Comparison of ENCODE assay signal across 1 cellular context in the genomic region with DNA sequence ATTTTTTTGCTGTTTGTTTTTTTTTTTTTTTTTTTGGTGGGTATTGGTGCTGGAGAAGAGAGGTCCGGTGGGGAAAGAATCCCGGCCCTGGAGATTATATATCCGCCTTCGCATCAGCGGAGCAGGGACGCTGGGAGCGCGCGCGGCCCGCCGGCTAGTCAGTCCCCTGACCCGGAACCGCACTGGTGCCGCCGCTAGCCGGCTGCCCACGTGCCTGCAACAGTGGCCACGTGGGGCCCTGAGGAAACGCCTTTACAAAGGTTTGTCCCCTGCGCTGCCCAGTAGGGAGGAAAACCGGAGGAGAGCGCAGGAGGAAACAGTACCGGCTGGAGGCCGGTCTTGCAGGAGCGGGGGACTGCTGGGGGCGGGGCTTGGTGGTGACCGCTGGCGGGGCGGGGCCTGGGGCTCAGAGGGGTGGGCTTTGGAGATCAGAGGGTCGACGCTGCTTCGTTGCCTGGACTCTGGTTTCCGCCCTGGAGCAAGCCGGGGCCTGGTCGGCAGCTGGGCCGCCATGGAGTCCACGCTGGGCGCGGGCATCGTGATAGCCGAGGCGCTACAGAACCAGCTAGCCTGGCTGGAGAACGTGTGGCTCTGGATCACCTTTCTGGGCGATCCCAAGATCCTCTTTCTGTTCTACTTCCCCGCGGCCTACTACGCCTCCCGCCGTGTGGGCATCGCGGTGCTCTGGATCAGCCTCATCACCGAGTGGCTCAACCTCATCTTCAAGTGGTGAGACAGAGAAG.
TF ChIP-seq lines count a peak whose summit lies in the region.

A gene with protein sequence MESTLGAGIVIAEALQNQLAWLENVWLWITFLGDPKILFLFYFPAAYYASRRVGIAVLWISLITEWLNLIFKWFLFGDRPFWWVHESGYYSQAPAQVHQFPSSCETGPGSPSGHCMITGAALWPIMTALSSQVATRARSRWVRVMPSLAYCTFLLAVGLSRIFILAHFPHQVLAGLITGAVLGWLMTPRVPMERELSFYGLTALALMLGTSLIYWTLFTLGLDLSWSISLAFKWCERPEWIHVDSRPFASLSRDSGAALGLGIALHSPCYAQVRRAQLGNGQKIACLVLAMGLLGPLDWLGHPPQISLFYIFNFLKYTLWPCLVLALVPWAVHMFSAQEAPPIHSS (plus strand): TSS at position 281 of the 743 bp plus-strand sequence. CDS start 231 bp downstream, at position 512.

TF ChIP-seq in HepG2, 621 proteins besides CTCF, POLR2A, EP300 and RAD21 (continued from another document and continues in another):
- TF ChIP-seq, protein P1, sequence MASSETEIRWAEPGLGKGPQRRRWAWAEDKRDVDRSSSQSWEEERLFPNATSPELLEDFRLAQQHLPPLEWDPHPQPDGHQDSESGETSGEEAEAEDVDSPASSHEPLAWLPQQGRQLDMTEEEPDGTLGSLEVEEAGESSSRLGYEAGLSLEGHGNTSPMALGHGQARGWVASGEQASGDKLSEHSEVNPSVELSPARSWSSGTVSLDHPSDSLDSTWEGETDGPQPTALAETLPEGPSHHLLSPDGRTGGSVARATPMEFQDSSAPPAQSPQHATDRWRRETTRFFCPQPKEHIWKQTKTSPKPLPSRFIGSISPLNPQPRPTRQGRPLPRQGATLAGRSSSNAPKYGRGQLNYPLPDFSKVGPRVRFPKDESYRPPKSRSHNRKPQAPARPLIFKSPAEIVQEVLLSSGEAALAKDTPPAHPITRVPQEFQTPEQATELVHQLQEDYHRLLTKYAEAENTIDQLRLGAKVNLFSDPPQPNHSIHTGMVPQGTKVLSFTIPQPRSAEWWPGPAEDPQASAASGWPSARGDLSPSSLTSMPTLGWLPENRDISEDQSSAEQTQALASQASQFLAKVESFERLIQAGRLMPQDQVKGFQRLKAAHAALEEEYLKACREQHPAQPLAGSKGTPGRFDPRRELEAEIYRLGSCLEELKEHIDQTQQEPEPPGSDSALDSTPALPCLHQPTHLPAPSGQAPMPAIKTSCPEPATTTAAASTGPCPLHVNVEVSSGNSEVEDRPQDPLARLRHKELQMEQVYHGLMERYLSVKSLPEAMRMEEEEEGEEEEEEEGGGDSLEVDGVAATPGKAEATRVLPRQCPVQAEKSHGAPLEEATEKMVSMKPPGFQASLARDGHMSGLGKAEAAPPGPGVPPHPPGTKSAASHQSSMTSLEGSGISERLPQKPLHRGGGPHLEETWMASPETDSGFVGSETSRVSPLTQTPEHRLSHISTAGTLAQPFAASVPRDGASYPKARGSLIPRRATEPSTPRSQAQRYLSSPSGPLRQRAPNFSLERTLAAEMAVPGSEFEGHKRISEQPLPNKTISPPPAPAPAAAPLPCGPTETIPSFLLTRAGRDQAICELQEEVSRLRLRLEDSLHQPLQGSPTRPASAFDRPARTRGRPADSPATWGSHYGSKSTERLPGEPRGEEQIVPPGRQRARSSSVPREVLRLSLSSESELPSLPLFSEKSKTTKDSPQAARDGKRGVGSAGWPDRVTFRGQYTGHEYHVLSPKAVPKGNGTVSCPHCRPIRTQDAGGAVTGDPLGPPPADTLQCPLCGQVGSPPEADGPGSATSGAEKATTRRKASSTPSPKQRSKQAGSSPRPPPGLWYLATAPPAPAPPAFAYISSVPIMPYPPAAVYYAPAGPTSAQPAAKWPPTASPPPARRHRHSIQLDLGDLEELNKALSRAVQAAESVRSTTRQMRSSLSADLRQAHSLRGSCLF (CRISPR knock-in tag; IDR thresholded peaks at IDR 0.05; ENCODE audit: borderline replicate concordance), result no peak
- TF ChIP-seq, protein P2, sequence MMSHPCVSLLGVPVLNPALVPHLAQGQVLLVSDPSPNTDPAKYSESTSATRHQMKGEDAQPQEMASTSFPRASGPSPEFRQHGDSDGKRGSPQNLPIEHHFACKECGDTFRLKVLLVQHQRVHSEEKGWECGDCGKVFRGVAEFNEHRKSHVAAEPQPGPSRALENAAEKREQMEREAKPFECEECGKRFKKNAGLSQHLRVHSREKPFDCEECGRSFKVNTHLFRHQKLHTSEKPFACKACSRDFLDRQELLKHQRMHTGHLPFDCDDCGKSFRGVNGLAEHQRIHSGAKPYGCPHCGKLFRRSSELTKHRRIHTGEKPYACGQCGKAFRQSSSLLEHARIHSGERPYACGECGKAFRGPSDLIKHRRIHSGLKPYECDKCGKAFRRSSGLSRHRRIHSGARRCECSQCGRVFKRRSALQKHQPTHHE (CRISPR knock-in tag; IDR thresholded peaks at IDR 0.05; ENCODE audit: borderline replicate concordance), result peak; percentile 59; the same call in 1 of the 2 replicates
- 0 out of 2 replicates have a peak, but pooled peaks have one; percentile 57 for TF ChIP-seq GTF2F1 (IDR thresholded peaks at IDR 0.05; ENCODE audit: low read length)
- TF ChIP-seq, protein P3, sequence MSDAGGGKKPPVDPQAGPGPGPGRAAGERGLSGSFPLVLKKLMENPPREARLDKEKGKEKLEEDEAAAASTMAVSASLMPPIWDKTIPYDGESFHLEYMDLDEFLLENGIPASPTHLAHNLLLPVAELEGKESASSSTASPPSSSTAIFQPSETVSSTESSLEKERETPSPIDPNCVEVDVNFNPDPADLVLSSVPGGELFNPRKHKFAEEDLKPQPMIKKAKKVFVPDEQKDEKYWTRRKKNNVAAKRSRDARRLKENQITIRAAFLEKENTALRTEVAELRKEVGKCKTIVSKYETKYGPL (CRISPR knock-in tag; IDR thresholded peaks at IDR 0.05), result peak; percentile 68; the same call in 1 of the 2 replicates
- TF ChIP-seq ZNF629 (CRISPR knock-in tag; conservative IDR thresholded peaks at IDR 0.05), result no peak
- TF ChIP-seq MTF2 (CRISPR knock-in tag; IDR thresholded peaks at IDR 0.05; ENCODE audit: borderline replicate concordance), result no peak
- peak; percentile 95 for TF ChIP-seq HNRNPLL (IDR thresholded peaks at IDR 0.05; ENCODE audit: low read depth, low read length, poor library complexity, severe bottlenecking)
- TF ChIP-seq, protein P4, sequence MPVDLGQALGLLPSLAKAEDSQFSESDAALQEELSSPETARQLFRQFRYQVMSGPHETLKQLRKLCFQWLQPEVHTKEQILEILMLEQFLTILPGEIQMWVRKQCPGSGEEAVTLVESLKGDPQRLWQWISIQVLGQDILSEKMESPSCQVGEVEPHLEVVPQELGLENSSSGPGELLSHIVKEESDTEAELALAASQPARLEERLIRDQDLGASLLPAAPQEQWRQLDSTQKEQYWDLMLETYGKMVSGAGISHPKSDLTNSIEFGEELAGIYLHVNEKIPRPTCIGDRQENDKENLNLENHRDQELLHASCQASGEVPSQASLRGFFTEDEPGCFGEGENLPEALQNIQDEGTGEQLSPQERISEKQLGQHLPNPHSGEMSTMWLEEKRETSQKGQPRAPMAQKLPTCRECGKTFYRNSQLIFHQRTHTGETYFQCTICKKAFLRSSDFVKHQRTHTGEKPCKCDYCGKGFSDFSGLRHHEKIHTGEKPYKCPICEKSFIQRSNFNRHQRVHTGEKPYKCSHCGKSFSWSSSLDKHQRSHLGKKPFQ (CRISPR knock-in tag; IDR thresholded peaks at IDR 0.05; ENCODE audit: insufficient replicate concordance), result peak; percentile 49
- TF ChIP-seq NR2F1 (CRISPR knock-in tag; IDR thresholded peaks at IDR 0.05), result no peak; a peak in 1 of 4 replicates
- TF ChIP-seq ZNF264 (CRISPR knock-in tag; IDR thresholded peaks at IDR 0.05), result peak; percentile 68; the same call in 1 of the 2 replicates
- TF ChIP-seq KLF12 (CRISPR knock-in tag; IDR thresholded peaks at IDR 0.05; ENCODE audit: borderline replicate concordance), result 0 out of 2 replicates have a peak, but pooled peaks have one; percentile 24
- TF ChIP-seq, protein P5, sequence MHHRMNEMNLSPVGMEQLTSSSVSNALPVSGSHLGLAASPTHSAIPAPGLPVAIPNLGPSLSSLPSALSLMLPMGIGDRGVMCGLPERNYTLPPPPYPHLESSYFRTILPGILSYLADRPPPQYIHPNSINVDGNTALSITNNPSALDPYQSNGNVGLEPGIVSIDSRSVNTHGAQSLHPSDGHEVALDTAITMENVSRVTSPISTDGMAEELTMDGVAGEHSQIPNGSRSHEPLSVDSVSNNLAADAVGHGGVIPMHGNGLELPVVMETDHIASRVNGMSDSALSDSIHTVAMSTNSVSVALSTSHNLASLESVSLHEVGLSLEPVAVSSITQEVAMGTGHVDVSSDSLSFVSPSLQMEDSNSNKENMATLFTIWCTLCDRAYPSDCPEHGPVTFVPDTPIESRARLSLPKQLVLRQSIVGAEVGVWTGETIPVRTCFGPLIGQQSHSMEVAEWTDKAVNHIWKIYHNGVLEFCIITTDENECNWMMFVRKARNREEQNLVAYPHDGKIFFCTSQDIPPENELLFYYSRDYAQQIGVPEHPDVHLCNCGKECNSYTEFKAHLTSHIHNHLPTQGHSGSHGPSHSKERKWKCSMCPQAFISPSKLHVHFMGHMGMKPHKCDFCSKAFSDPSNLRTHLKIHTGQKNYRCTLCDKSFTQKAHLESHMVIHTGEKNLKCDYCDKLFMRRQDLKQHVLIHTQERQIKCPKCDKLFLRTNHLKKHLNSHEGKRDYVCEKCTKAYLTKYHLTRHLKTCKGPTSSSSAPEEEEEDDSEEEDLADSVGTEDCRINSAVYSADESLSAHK (CRISPR knock-in tag; IDR thresholded peaks at IDR 0.05; ENCODE audit: borderline replicate concordance), result 0 out of 2 replicates have a peak, but pooled peaks have one; percentile 5
- TF ChIP-seq ZNF563 (CRISPR knock-in tag; IDR thresholded peaks at IDR 0.05), result peak; percentile 83
- no peak for TF ChIP-seq NFE2L2 (IDR thresholded peaks at IDR 0.05; ENCODE audit: low read length)
- TF ChIP-seq ZNF577 (CRISPR knock-in tag; IDR thresholded peaks at IDR 0.05; ENCODE audit: borderline replicate concordance, low read depth), result peak; percentile 76; the same call in 1 of the 2 replicates
- no peak for TF ChIP-seq LCORL (IDR thresholded peaks at IDR 0.05)
- TF ChIP-seq LCORL (CRISPR knock-in tag; IDR thresholded peaks at IDR 0.05), result peak; percentile 82
- TF ChIP-seq, protein P6, sequence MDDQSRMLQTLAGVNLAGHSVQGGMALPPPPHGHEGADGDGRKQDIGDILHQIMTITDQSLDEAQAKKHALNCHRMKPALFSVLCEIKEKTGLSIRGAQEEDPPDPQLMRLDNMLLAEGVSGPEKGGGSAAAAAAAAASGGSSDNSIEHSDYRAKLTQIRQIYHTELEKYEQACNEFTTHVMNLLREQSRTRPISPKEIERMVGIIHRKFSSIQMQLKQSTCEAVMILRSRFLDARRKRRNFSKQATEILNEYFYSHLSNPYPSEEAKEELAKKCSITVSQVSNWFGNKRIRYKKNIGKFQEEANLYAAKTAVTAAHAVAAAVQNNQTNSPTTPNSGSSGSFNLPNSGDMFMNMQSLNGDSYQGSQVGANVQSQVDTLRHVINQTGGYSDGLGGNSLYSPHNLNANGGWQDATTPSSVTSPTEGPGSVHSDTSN (CRISPR knock-in tag; IDR thresholded peaks at IDR 0.05; ENCODE audit: borderline replicate concordance), result 0 out of 2 replicates have a peak, but pooled peaks have one; percentile 7
- TF ChIP-seq, protein P7, sequence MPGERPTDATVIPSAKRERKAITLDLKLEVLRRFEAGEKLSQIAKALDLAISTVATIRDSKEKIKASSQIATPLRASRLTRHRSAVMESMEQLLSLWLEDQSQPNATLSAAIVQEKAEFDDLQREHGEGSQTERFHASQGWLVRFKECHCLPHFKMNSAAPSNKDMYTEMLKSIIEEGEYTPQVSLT (CRISPR knock-in tag; IDR thresholded peaks at IDR 0.05; ENCODE audit: borderline replicate concordance, low read depth), result peak; percentile 30; the same call in 1 of the 2 replicates
- peak; percentile 42 for TF ChIP-seq AGO1 (IDR thresholded peaks at IDR 0.05; ENCODE audit: low read depth, low read length, poor library complexity, severe bottlenecking)
- TF ChIP-seq MXD4 (CRISPR knock-in tag; IDR thresholded peaks at IDR 0.05), result peak; percentile 100
- TF ChIP-seq ZNF317 (CRISPR knock-in tag; IDR thresholded peaks at IDR 0.05), result peak; percentile 83
- TF ChIP-seq, protein P8, sequence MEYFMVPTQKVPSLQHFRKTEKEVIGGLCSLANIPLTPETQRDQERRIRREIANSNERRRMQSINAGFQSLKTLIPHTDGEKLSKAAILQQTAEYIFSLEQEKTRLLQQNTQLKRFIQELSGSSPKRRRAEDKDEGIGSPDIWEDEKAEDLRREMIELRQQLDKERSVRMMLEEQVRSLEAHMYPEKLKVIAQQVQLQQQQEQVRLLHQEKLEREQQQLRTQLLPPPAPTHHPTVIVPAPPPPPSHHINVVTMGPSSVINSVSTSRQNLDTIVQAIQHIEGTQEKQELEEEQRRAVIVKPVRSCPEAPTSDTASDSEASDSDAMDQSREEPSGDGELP (IDR thresholded peaks at IDR 0.05; ENCODE audit: borderline replicate concordance, low read depth), result peak; percentile 64; the same call in 1 of the 2 replicates
- TF ChIP-seq ZNF7 (CRISPR knock-in tag; IDR thresholded peaks at IDR 0.05), result no peak
- no peak; the same call in 1 of the 2 replicates for TF ChIP-seq MTF1 (CRISPR knock-in tag; IDR thresholded peaks at IDR 0.05)
- no peak for TF ChIP-seq ZNF562 (CRISPR knock-in tag; IDR thresholded peaks at IDR 0.05; ENCODE audit: borderline replicate concordance)
- peak; percentile 63 for TF ChIP-seq RCOR2 (CRISPR knock-in tag; IDR thresholded peaks at IDR 0.05)
- TF ChIP-seq ZNF891 (CRISPR knock-in tag; IDR thresholded peaks at IDR 0.05), result peak; percentile 88; the same call in 1 of the 2 replicates
- TF ChIP-seq ZNF792 (CRISPR knock-in tag; IDR thresholded peaks at IDR 0.05), result peak; percentile 98; the same call in 1 of the 2 replicates
- peak; percentile 100 for TF ChIP-seq MXI1 (IDR thresholded peaks at IDR 0.05; ENCODE audit: borderline replicate concordance, low read depth, low read length)
- peak; percentile 71; the same call in 1 of the 2 replicates for TF ChIP-seq FOXJ3 (CRISPR knock-in tag; IDR thresholded peaks at IDR 0.05; ENCODE audit: borderline replicate concordance)
- TF ChIP-seq SRSF9 (IDR thresholded peaks at IDR 0.05; ENCODE audit: borderline replicate concordance, insufficient read depth, low read depth, low read length, poor library complexity, severe bottlenecking), result no peak
- TF ChIP-seq, protein P9, sequence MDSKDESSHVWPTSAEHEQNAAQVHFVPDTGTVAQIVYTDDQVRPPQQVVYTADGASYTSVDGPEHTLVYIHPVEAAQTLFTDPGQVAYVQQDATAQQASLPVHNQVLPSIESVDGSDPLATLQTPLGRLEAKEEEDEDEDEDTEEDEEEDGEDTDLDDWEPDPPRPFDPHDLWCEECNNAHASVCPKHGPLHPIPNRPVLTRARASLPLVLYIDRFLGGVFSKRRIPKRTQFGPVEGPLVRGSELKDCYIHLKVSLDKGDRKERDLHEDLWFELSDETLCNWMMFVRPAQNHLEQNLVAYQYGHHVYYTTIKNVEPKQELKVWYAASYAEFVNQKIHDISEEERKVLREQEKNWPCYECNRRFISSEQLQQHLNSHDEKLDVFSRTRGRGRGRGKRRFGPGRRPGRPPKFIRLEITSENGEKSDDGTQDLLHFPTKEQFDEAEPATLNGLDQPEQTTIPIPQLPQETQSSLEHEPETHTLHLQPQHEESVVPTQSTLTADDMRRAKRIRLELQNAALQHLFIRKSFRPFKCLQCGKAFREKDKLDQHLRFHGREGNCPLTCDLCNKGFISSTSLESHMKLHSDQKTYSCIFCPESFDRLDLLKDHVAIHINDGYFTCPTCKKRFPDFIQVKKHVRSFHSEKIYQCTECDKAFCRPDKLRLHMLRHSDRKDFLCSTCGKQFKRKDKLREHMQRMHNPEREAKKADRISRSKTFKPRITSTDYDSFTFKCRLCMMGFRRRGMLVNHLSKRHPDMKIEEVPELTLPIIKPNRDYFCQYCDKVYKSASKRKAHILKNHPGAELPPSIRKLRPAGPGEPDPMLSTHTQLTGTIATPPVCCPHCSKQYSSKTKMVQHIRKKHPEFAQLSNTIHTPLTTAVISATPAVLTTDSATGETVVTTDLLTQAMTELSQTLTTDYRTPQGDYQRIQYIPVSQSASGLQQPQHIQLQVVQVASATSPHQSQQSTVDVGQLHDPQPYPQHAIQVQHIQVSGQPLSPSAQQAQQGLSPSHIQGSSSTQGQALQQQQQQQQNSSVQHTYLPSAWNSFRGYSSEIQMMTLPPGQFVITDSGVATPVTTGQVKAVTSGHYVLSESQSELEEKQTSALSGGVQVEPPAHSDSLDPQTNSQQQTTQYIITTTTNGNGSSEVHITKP (CRISPR knock-in tag; IDR thresholded peaks at IDR 0.05; ENCODE audit: low read depth), result peak; percentile 81
- TF ChIP-seq RARA (CRISPR knock-in tag; IDR thresholded peaks at IDR 0.05), result peak; percentile 66; the same call in 1 of the 2 replicates
- TF ChIP-seq JUNB (CRISPR knock-in tag; IDR thresholded peaks at IDR 0.05; ENCODE audit: borderline replicate concordance), result no peak
